In the genomic region with DNA sequence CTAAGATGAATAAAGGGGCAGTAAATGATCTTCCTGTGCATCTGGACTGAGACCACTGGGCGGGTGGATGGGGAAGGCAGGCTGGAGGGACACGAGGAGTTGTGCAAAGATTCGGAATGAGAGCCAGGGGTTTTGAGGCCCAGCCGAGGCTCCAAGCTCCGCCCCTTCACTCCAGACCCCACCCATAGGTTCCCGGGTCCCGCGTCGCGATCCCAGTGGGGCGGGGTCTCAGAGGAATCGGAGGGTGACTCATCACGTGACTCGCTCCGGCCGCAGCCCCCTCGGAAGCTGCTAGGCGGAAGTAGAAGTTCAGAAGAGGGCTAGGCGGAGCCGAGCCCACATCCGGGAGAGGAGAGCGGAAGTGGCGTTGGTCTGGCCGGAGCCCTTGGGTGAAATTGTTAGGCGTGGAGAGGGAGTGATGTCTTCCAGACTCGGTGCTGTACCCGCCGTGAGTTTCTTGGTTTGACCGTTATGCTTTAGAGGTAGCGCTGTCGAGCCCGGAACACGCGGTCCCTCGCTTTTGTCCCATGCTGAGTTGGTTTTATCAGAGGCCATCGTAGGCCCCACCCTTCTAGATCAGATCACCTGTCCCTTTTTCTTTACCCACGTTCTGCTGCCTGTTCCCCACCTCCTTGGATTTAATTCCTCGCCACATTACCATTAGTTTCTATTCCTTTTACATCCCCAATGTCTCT, we compare ENCODE assay signal across 1 cellular context.
TF ChIP-seq lines count a peak whose summit lies in the region.

A gene with protein sequence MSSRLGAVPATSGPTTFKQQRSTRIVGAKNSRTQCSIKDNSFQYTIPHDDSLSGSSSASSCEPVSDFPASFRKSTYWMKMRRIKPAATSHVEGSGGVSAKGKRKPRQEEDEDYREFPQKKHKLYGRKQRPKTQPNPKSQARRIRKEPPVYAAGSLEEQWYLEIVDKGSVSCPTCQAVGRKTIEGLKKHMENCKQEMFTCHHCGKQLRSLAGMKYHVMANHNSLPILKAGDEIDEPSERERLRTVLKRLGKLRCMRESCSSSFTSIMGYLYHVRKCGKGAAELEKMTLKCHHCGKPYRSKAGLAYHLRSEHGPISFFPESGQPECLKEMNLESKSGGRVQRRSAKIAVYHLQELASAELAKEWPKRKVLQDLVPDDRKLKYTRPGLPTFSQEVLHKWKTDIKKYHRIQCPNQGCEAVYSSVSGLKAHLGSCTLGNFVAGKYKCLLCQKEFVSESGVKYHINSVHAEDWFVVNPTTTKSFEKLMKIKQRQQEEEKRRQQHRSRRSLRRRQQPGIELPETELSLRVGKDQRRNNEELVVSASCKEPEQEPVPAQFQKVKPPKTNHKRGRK (plus strand): TSS at position 348 of the 695 bp plus-strand sequence. CDS start 71 bp downstream, at position 419.

TF ChIP-seq in HEK293, 187 proteins besides CTCF, POLR2A, EP300 and RAD21 (continued from another document and continues in another):
- TF ChIP-seq, protein P1, sequence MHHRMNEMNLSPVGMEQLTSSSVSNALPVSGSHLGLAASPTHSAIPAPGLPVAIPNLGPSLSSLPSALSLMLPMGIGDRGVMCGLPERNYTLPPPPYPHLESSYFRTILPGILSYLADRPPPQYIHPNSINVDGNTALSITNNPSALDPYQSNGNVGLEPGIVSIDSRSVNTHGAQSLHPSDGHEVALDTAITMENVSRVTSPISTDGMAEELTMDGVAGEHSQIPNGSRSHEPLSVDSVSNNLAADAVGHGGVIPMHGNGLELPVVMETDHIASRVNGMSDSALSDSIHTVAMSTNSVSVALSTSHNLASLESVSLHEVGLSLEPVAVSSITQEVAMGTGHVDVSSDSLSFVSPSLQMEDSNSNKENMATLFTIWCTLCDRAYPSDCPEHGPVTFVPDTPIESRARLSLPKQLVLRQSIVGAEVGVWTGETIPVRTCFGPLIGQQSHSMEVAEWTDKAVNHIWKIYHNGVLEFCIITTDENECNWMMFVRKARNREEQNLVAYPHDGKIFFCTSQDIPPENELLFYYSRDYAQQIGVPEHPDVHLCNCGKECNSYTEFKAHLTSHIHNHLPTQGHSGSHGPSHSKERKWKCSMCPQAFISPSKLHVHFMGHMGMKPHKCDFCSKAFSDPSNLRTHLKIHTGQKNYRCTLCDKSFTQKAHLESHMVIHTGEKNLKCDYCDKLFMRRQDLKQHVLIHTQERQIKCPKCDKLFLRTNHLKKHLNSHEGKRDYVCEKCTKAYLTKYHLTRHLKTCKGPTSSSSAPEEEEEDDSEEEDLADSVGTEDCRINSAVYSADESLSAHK (tag by site-specific recombination; IDR thresholded peaks at IDR 0.05), result no peak
- TF ChIP-seq ZNF747 (tag by site-specific recombination; IDR thresholded peaks at IDR 0.05) (no peak), ZNF157 (tag by site-specific recombination; IDR thresholded peaks at IDR 0.05) (no peak), ZNF585B (tag by site-specific recombination; IDR thresholded peaks at IDR 0.05) (no peak), ZNF830 (tag by site-specific recombination; IDR thresholded peaks at IDR 0.05; ENCODE audit: low read depth) (no peak), ZNF37A (tag by site-specific recombination; IDR thresholded peaks at IDR 0.05) (no peak), KLF9 (tag by site-specific recombination; IDR thresholded peaks at IDR 0.05; ENCODE audit: low read depth) (0 out of 2 replicates have a peak, but pooled peaks have one; percentile 5), ZNF202 (tag by site-specific recombination; IDR thresholded peaks at IDR 0.05; ENCODE audit: borderline replicate concordance) (no peak), GLIS1 (tag by site-specific recombination; IDR thresholded peaks at IDR 0.05) (peak; percentile 55; the same call in 1 of the 2 replicates), KLF1 (tag by site-specific recombination; IDR thresholded peaks at IDR 0.05) (peak; percentile 52), ZBTB1 (tag by site-specific recombination; IDR thresholded peaks at IDR 0.05) (no peak), GLIS2 (tag by site-specific recombination; IDR thresholded peaks at IDR 0.05) (peak; percentile 73), ZNF624 (tag by site-specific recombination; IDR thresholded peaks at IDR 0.05) (no peak), ZBTB20 (tag by site-specific recombination; IDR thresholded peaks at IDR 0.05) (peak; percentile 23; the same call in 1 of the 2 replicates), MYNN (tag by site-specific recombination; IDR thresholded peaks at IDR 0.05; ENCODE audit: borderline replicate concordance) (no peak), ZNF2 (tag by site-specific recombination; IDR thresholded peaks at IDR 0.05) (no peak), EGR2 (tag by site-specific recombination; IDR thresholded peaks at IDR 0.05; ENCODE audit: low read depth) (no peak), ZNF76 (tag by site-specific recombination; IDR thresholded peaks at IDR 0.05; ENCODE audit: borderline replicate concordance, low read depth) (peak; percentile 27; the same call in 1 of the 2 replicates), ZNF555 (tag by site-specific recombination; conservative IDR thresholded peaks at IDR 0.05) (no peak), KLF10 (tag by site-specific recombination; IDR thresholded peaks at IDR 0.05) (peak; percentile 52; the same call in 1 of the 2 replicates), SP2 (tag by site-specific recombination; IDR thresholded peaks at IDR 0.05) (peak; percentile 88), ZNF548 (tag by site-specific recombination; IDR thresholded peaks at IDR 0.05) (no peak), ZNF335 (tag by site-specific recombination; conservative IDR thresholded peaks at IDR 0.05) (no peak; the same call in none of the 2 replicates), ZNF138 (tag by site-specific recombination; IDR thresholded peaks at IDR 0.05; ENCODE audit: borderline replicate concordance) (no peak), ZNF24 (tag by site-specific recombination; IDR thresholded peaks at IDR 0.05) (0 out of 2 replicates have a peak, but pooled peaks have one; percentile 55), ZNF777 (tag by site-specific recombination; IDR thresholded peaks at IDR 0.05; ENCODE audit: borderline replicate concordance) (no peak), ZFP37 (tag by site-specific recombination; IDR thresholded peaks at IDR 0.05) (no peak), ZNF223 (tag by site-specific recombination; IDR thresholded peaks at IDR 0.05) (no peak), SP7 (tag by site-specific recombination; IDR thresholded peaks at IDR 0.05) (peak; percentile 38; the same call in 1 of the 2 replicates), ZNF571 (tag by site-specific recombination; IDR thresholded peaks at IDR 0.05) (no peak), ZFP69B (tag by site-specific recombination; IDR thresholded peaks at IDR 0.05) (0 out of 2 replicates have a peak, but pooled peaks have one; percentile 41), MEIS1 (CRISPR knock-in tag; IDR thresholded peaks at IDR 0.05; ENCODE audit: borderline replicate concordance) (no peak), ZNF707 (tag by site-specific recombination; IDR thresholded peaks at IDR 0.05) (no peak), SP3 (tag by site-specific recombination; IDR thresholded peaks at IDR 0.05) (peak; percentile 82), ZXDB (tag by site-specific recombination; IDR thresholded peaks at IDR 0.05) (peak; percentile 59), ZNF610 (tag by site-specific recombination; IDR thresholded peaks at IDR 0.05; ENCODE audit: borderline replicate concordance) (no peak), SCRT2 (tag by site-specific recombination; IDR thresholded peaks at IDR 0.05) (no peak), ZNF501 (tag by site-specific recombination; IDR thresholded peaks at IDR 0.05) (no peak; the same call in 1 of the 2 replicates)
- TF ChIP-seq, protein P2, sequence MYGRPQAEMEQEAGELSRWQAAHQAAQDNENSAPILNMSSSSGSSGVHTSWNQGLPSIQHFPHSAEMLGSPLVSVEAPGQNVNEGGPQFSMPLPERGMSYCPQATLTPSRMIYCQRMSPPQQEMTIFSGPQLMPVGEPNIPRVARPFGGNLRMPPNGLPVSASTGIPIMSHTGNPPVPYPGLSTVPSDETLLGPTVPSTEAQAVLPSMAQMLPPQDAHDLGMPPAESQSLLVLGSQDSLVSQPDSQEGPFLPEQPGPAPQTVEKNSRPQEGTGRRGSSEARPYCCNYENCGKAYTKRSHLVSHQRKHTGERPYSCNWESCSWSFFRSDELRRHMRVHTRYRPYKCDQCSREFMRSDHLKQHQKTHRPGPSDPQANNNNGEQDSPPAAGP (tag by site-specific recombination; IDR thresholded peaks at IDR 0.05), result no peak
- TF ChIP-seq, protein P3, sequence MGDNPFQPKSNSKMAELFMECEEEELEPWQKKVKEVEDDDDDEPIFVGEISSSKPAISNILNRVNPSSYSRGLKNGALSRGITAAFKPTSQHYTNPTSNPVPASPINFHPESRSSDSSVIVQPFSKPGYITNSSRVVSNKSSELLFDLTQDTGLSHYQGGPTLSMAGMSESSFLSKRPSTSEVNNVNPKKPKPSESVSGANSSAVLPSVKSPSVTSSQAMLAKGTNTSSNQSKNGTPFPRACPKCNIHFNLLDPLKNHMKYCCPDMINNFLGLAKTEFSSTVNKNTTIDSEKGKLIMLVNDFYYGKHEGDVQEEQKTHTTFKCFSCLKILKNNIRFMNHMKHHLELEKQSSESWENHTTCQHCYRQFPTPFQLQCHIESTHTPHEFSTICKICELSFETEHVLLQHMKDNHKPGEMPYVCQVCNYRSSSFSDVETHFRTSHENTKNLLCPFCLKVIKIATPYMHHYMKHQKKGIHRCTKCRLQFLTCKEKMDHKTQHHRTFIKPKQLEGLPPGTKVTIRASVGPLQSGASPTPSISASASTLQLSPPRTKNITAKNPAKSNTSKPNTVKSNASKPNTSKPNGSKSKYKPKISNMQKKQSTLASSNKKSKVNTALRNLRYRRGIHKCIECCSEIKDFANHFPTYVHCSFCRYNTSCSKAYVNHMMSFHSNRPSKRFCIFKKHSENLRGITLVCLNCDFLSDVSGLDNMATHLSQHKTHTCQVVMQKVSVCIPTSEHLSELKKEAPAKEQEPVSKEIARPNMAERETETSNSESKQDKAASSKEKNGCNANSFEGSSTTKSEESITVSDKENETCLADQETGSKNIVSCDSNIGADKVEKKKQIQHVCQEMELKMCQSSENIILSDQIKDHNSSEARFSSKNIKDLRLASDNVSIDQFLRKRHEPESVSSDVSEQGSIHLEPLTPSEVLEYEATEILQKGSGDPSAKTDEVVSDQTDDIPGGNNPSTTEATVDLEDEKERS (tag by site-specific recombination; IDR thresholded peaks at IDR 0.05), result no peak
- TF ChIP-seq, protein P4, sequence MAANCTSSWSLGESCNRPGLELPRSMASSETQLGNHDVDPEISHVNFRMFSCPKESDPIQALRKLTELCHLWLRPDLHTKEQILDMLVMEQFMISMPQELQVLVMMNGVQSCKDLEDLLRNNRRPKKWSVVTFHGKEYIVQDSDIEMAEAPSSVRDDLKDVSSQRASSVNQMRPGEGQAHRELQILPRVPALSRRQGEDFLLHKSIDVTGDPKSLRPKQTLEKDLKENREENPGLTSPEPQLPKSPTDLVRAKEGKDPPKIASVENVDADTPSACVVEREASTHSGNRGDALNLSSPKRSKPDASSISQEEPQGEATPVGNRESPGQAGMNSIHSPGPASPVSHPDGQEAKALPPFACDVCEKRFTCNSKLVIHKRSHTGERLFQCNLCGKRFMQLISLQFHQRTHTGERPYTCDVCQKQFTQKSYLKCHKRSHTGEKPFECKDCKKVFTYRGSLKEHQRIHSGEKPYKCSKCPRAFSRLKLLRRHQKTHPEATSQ (tag by site-specific recombination; IDR thresholded peaks at IDR 0.05), result no peak
- TF ChIP-seq, protein P5, sequence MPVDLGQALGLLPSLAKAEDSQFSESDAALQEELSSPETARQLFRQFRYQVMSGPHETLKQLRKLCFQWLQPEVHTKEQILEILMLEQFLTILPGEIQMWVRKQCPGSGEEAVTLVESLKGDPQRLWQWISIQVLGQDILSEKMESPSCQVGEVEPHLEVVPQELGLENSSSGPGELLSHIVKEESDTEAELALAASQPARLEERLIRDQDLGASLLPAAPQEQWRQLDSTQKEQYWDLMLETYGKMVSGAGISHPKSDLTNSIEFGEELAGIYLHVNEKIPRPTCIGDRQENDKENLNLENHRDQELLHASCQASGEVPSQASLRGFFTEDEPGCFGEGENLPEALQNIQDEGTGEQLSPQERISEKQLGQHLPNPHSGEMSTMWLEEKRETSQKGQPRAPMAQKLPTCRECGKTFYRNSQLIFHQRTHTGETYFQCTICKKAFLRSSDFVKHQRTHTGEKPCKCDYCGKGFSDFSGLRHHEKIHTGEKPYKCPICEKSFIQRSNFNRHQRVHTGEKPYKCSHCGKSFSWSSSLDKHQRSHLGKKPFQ (tag by site-specific recombination; IDR thresholded peaks at IDR 0.05), result no peak
- TF ChIP-seq, protein P6, sequence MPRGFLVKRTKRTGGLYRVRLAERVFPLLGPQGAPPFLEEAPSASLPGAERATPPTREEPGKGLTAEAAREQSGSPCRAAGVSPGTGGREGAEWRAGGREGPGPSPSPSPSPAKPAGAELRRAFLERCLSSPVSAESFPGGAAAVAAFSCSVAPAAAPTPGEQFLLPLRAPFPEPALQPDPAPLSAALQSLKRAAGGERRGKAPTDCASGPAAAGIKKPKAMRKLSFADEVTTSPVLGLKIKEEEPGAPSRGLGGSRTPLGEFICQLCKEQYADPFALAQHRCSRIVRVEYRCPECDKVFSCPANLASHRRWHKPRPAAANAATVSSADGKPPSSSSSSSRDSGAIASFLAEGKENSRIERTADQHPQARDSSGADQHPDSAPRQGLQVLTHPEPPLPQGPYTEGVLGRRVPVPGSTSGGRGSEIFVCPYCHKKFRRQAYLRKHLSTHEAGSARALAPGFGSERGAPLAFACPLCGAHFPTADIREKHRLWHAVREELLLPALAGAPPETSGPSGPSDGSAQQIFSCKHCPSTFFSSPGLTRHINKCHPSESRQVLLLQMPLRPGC (tag by site-specific recombination; IDR thresholded peaks at IDR 0.05), result no peak; the same call in 1 of the 2 replicates
- TF ChIP-seq, protein P7, sequence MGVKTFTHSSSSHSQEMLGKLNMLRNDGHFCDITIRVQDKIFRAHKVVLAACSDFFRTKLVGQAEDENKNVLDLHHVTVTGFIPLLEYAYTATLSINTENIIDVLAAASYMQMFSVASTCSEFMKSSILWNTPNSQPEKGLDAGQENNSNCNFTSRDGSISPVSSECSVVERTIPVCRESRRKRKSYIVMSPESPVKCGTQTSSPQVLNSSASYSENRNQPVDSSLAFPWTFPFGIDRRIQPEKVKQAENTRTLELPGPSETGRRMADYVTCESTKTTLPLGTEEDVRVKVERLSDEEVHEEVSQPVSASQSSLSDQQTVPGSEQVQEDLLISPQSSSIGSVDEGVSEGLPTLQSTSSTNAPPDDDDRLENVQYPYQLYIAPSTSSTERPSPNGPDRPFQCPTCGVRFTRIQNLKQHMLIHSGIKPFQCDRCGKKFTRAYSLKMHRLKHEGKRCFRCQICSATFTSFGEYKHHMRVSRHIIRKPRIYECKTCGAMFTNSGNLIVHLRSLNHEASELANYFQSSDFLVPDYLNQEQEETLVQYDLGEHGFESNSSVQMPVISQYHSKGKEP (tag by site-specific recombination; IDR thresholded peaks at IDR 0.05), result no peak
- TF ChIP-seq, protein P8, sequence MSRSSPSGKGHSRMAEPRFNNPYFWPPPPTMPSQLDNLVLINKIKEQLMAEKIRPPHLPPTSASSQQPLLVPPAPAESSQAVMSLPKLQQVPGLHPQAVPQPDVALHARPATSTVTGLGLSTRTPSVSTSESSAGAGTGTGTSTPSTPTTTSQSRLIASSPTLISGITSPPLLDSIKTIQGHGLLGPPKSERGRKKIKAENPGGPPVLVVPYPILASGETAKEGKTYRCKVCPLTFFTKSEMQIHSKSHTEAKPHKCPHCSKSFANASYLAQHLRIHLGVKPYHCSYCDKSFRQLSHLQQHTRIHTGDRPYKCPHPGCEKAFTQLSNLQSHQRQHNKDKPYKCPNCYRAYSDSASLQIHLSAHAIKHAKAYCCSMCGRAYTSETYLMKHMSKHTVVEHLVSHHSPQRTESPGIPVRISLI (tag by site-specific recombination; IDR thresholded peaks at IDR 0.05), result no peak
